Comparison of ENCODE assay signal across 20 cellular contexts in genomic region chr6:149379977-149380376, GRCh38. TPM values are rescaled to one million over a fixed set of nuclear protein-coding genes. Genes with fewer than 3 reads are reported as not detected.
DNase-seq lines count a peak whose midpoint lies in the region; ATAC-seq, FAIRE-seq and TF ChIP-seq lines count a peak whose summit lies in the region.
"Had no signal": no experiment of that assay in that cellular context is flagged by ENCODE, and none has a peak within 500 bp of the region (broad histone marks: within the 10 kb centered on the region; RNA-seq: fewer than 3 reads in every experiment).

No MANE protein-coding gene starts in this region.

- H3K9me2 ChIP-seq in GM23338 (ENCODE audit: insufficient read depth): no peaks in the 10 kb centered on the region; the same call in 1 of the 2 replicates

- H3K36me3 ChIP-seq in GM23338 (ENCODE audit: insufficient read depth) (peaks cover 16% of the 10 kb centered on the region; the same call in 1 of the 2 replicates), K562 (ENCODE audit: control insufficient read depth, insufficient read depth, low read length) (peaks cover 31% of the 10 kb centered on the region), upper lobe of right lung (peaks cover 51% of the 10 kb centered on the region)

- no peak overlapping the region for H3K4me3 Mint-ChIP-seq in activated T-cell treated with anti-CD3 and anti-CD28 coated beads, Interleukin-2, amount 50 U/mL, for 24 hours
- H3K4me3 Mint-ChIP-seq in activated T-cell treated with anti-CD3 and anti-CD28 coated beads, Interleukin-2, amount 50 U/mL, for 4 hours: no peak overlapping the region
- H3K4me3 Mint-ChIP-seq in GM23338 (no peak overlapping the region), WTC11 (no peak overlapping the region)

- intact Hi-C loops in K562 (cut with micrococcal nuclease) (no loop called here), upper lobe of right lung (cut with DNase I) (no loop called here)

- ATAC-seq in activated T-cell treated with anti-CD3 and anti-CD28 coated beads, Interleukin-2, amount 50 U/mL, for 4 hours: no peak
- no peak for ATAC-seq in GM23338
- no peak for ATAC-seq in WTC11
- ATAC-seq in K562: no peak
- ATAC-seq in upper lobe of right lung: no peak
- ATAC-seq: HCT116 had no signal

- WGBS in K562 (ENCODE audit: insufficient coverage, low coverage, missing lambda C conversion rate): 92% methylated on average over 3 of the region's 3 CpGs

- H3K9me3 Mint-ChIP-seq in activated T-cell treated with anti-CD3 and anti-CD28 coated beads, Interleukin-2, amount 50 U/mL, for 24 hours: peaks cover 4% of the 10 kb centered on the region
- no peaks in the 10 kb centered on the region for H3K9me3 Mint-ChIP-seq in activated T-cell treated with anti-CD3 and anti-CD28 coated beads, Interleukin-2, amount 50 U/mL, for 4 hours
- H3K9me3 Mint-ChIP-seq in GM23338 (no peaks in the 10 kb centered on the region), WTC11 (no peaks in the 10 kb centered on the region)
- H3K9me3 Mint-ChIP-seq: CD8-positive, alpha-beta memory T cell had no signal

- H3K27me3 Mint-ChIP-seq in activated T-cell treated with anti-CD3 and anti-CD28 coated beads, Interleukin-2, amount 50 U/mL, for 24 hours: no peaks in the 10 kb centered on the region
- no peaks in the 10 kb centered on the region for H3K27me3 Mint-ChIP-seq in activated T-cell treated with anti-CD3 and anti-CD28 coated beads, Interleukin-2, amount 50 U/mL, for 4 hours (ENCODE audit: low read depth)
- H3K27me3 Mint-ChIP-seq in GM23338 (ENCODE audit: insufficient read depth, low read depth, poor library complexity) (no peaks in the 10 kb centered on the region), WTC11 (ENCODE audit: low read depth) (no peaks in the 10 kb centered on the region)
- H3K27me3 Mint-ChIP-seq: CD8-positive, alpha-beta memory T cell had no signal

- no peaks in the 10 kb centered on the region for H3K9me1 ChIP-seq in K562 (ENCODE audit: control insufficient read depth, insufficient read depth, low read length)

- no TSS peak for BruUV-seq in K562 (replicated peaks; lab: Mats Ljungman, UMichigan)

- H3K4me1 Mint-ChIP-seq in activated T-cell treated with anti-CD3 and anti-CD28 coated beads, Interleukin-2, amount 50 U/mL, for 24 hours (ENCODE audit: low read depth): peaks cover 84% of the 10 kb centered on the region
- H3K4me1 Mint-ChIP-seq in activated T-cell treated with anti-CD3 and anti-CD28 coated beads, Interleukin-2, amount 50 U/mL, for 4 hours (ENCODE audit: low read depth): peaks cover 64% of the 10 kb centered on the region
- H3K4me1 Mint-ChIP-seq in GM23338 (peaks cover 7% of the 10 kb centered on the region; the same call in 2 of the 3 replicates), WTC11 (peaks cover 3% of the 10 kb centered on the region; the same call in 1 of the 2 replicates)

- H3K4me3 ChIP-seq in GM23338: no peak overlapping the region
- no peak overlapping the region for H3K4me3 ChIP-seq in K562
- H3K4me3 ChIP-seq in upper lobe of right lung: no peak overlapping the region
- H3K4me3 ChIP-seq: BLaER1 treated with 17β-estradiol and CSF1 and Interleukin-3, amounts not matched to agents 10 nM and 100 nM; GM12878 had no signal

- H3K79me2 ChIP-seq in GM23338 (replicated peaks; ENCODE audit: insufficient read depth) (peaks cover 28% of the 10 kb centered on the region), K562 (ENCODE audit: control insufficient read depth, insufficient read depth, low read length) (no peaks in the 10 kb centered on the region)

- H3K9me3 ChIP-seq in K562 (replicated peaks; ENCODE audit: control insufficient read depth, insufficient read depth, low read depth, low read length) (no peaks in the 10 kb centered on the region), upper lobe of right lung (no peaks in the 10 kb centered on the region)

- H2AFZ ChIP-seq in GM23338 (no peak overlapping the region), K562 (ENCODE audit: low read depth, low read length) (no peak overlapping the region)

- in situ Hi-C loops in K562 (cut with MboI): no loop called here

- TF ChIP-seq EP300 in K562 (IDR thresholded peaks at IDR 0.05; ENCODE audit: low read length): no peak

- TF ChIP-seq CTCF in GM23338 (conservative IDR thresholded peaks at IDR 0.05; ENCODE audit: low read depth in 2 of 2) (no peak), WTC11 (IDR thresholded peaks at IDR 0.05) (no peak), K562 (IDR thresholded peaks at IDR 0.05 in 2 of 3, conservative IDR thresholded peaks at IDR 0.05 in 1 of 3; ENCODE audit: insufficient read depth in 2 of 3, low read depth in 1 of 3, low read length in 3 of 3) (no peak), upper lobe of right lung (IDR thresholded peaks at IDR 0.05) (no peak)

- no peaks in the 10 kb centered on the region for H3F3A ChIP-seq in GM23338 (replicated peaks; ENCODE audit: low read depth)

- no peaks in the 10 kb centered on the region for H3K4me1 ChIP-seq in GM23338 (ENCODE audit: insufficient read depth)
- H3K4me1 ChIP-seq in K562 (replicated peaks in 1 of 2; ENCODE audit: control insufficient read depth in 2 of 2, insufficient read depth in 2 of 2, low read length in 2 of 2): no peaks in the 10 kb centered on the region
- H3K4me1 ChIP-seq in upper lobe of right lung: no peaks in the 10 kb centered on the region

- H4K20me1 ChIP-seq in GM23338 (replicated peaks; ENCODE audit: insufficient read depth): peaks cover 13% of the 10 kb centered on the region; the same call in 1 of the 2 replicates
- no peaks in the 10 kb centered on the region for H4K20me1 ChIP-seq in K562 (replicated peaks; ENCODE audit: control insufficient read depth, insufficient read depth, low read length)

- peaks cover 93% of the 10 kb centered on the region for H3K36me3 Mint-ChIP-seq in activated T-cell treated with anti-CD3 and anti-CD28 coated beads, Interleukin-2, amount 50 U/mL, for 24 hours (ENCODE audit: low read depth)
- peaks cover 60% of the 10 kb centered on the region for H3K36me3 Mint-ChIP-seq in activated T-cell treated with anti-CD3 and anti-CD28 coated beads, Interleukin-2, amount 50 U/mL, for 4 hours (ENCODE audit: insufficient read depth)
- H3K36me3 Mint-ChIP-seq in GM23338 (ENCODE audit: low read depth): peaks cover 26% of the 10 kb centered on the region
- peaks cover 28% of the 10 kb centered on the region for H3K36me3 Mint-ChIP-seq in WTC11

- H3K27ac Mint-ChIP-seq in activated T-cell treated with anti-CD3 and anti-CD28 coated beads, Interleukin-2, amount 50 U/mL, for 24 hours: peak overlapping the region; percentile 88
- H3K27ac Mint-ChIP-seq in GM23338 (no peak overlapping the region), WTC11 (no peak overlapping the region)

- TF ChIP-seq POLR2A in K562 (conservative IDR thresholded peaks at IDR 0.05): no peak

- no peak for FAIRE-seq in K562 (lab: Jason Lieb, UNC)
- FAIRE-seq: GM12878 had no signal

- H3K27me3 ChIP-seq in GM23338 (ENCODE audit: insufficient read depth) (no peaks in the 10 kb centered on the region), K562 (ENCODE audit: control insufficient read depth in 2 of 2, insufficient read depth in 2 of 2, low read length in 2 of 2) (no peaks in the 10 kb centered on the region), upper lobe of right lung (no peaks in the 10 kb centered on the region)
- H3K27me3 ChIP-seq: BLaER1 treated with 17β-estradiol and CSF1 and Interleukin-3, amounts not matched to agents 10 nM and 100 nM had no signal

- no peak for TF ChIP-seq RAD21 in K562 (CRISPR knock-in tag; conservative IDR thresholded peaks at IDR 0.05 in 1 of 2, IDR thresholded peaks at IDR 0.05 in 1 of 2)

- POLR2A ChIA-PET in WTC11 (lab: Charles Lee) (no interaction called here), K562 (lab: Yijun Ruan, JAX) (no interaction called here)

- CTCF ChIA-PET in WTC11 (lab: Charles Lee) (no interaction called here), K562 (lab: Yijun Ruan, JAX; ENCODE audit: low intra/inter-chr PET ratio) (no interaction called here)

- no peak overlapping the region for H3K27ac ChIP-seq in GM23338 (ENCODE audit: low read depth)
- no peak overlapping the region for H3K27ac ChIP-seq in K562 (ENCODE audit: extremely low read depth, low read depth, low read length)
- no peak overlapping the region for H3K27ac ChIP-seq in upper lobe of right lung
- H3K27ac ChIP-seq: BLaER1 treated with 17β-estradiol and CSF1 and Interleukin-3, amounts not matched to agents 10 nM and 100 nM had no signal

- H3K4me2 ChIP-seq in GM23338 (no peak overlapping the region), K562 (ENCODE audit: insufficient read depth, low read length) (no peak overlapping the region)
- H3K4me2 ChIP-seq: BLaER1 treated with 17β-estradiol and CSF1 and Interleukin-3, amounts not matched to agents 10 nM and 100 nM had no signal

- no peak for DNase-seq in activated T-cell treated with anti-CD3 and anti-CD28 coated beads, Interleukin-2, amount 50 U/mL, for 24 hours
- no peak for DNase-seq in activated T-cell treated with anti-CD3 and anti-CD28 coated beads, Interleukin-2, amount 50 U/mL, for 4 hours
- DNase-seq in GM23338 (ENCODE audit: low spot score) (no peak), WTC11 (ENCODE audit: low spot score) (no peak), K562 (ENCODE audit: extremely low read depth in 1 of 4, low spot score in 3 of 4) (no peak), upper lobe of right lung (no peak), NCI-H524 treated with DMSO at 0.1 percent for 48 hours (lab: John Stamatoyannopoulos, UW) (no peak)
- DNase-seq: CD8-positive, alpha-beta memory T cell; DMS53; EL; GOT3; KBM-7; NCI-H1105; NCI-H1694; NCI-H774; OCI-M1; SHP77 had no signal

- no peak overlapping the region for H3K9ac ChIP-seq in K562 (ENCODE audit: insufficient read depth in 1 of 2, low read depth in 2 of 2, low read length in 2 of 2)
- H3K9ac ChIP-seq: BLaER1 treated with 17β-estradiol and CSF1 and Interleukin-3, amounts not matched to agents 10 nM and 100 nM had no signal

RNA-seq across cellular contexts. Expression of gene SUMO4, which starts 20.1 kb away (rescaled TPM):
- total RNA-seq in activated T-cell treated with anti-CD3 and anti-CD28 coated beads, Interleukin-2, amount 50 U/mL, for 4 hours: 1 to 10 TPM; 2.6 to 3.0 (median 2.7) TPM
- 0.74 and 1.9 TPM in 2 replicates for total RNA-seq in GM23338 (2014; rRNA removed; shearing (Covaris generic))
- 1.2 and 2.1 TPM in 2 replicates for polyA plus RNA-seq in GM23338 (2016; fragmentation: Nextera tagmentation; extraction: Ambion mirVana)
- 0.55 to 1.2 TPM (median 0.73 TPM) in 3 replicates for total RNA-seq in WTC11 (2021)
- 1.9 and 8.6 TPM in 2 replicates for total RNA-seq in K562 (2011; cell fraction: chromatin; rRNA removed; ENCODE audit: low replicate concordance)
- total RNA-seq in K562 (2011; cell fraction: nucleolus; rRNA removed): 1.5 and 2.0 TPM in 2 replicates
- 1.5 and 4.2 TPM in 2 replicates for total RNA-seq in K562 (2011; cell fraction: nucleoplasm; rRNA removed)
- 0.50 and 1.1 TPM in 2 replicates for total RNA-seq in K562 (2014; rRNA removed)
- 1.9 and 2.2 TPM in 2 replicates for total RNA-seq in K562 (2014; rRNA removed; fragmentation: Illumina TruSeq; extraction: Trizol)
- total RNA-seq in K562 (2015; rRNA removed; fragmentation: Illumina TruSeq; extraction: Trizol): 1.7 and 2.0 TPM in 2 replicates
- total RNA-seq in K562 (2021): 0.60 and 0.92 TPM in 2 replicates
- 0.14 and 0.35 TPM in 2 replicates for polyA plus RNA-seq in K562 (2011; rRNA removed)
- polyA plus RNA-seq in K562 (2011; cell fraction: cytosol; rRNA removed): not detected in 2 replicates
- polyA plus RNA-seq in K562 (2011; cell fraction: nucleus; rRNA removed): 0.79 and 0.94 TPM in 2 replicates
- 0.26 TPM in 1 of 2 replicates, not detected in the other for polyA plus RNA-seq in K562 (2012)
- polyA plus RNA-seq in K562 (2014; fragmentation: Illumina TruSeq; extraction: Trizol): 0.25 TPM in 1 of 2 replicates, not detected in the other
- under 1 TPM in 1 of 2 experiments, not detected in 1; 0.27 TPM for polyA plus RNA-seq in K562 (2014; fragmentation: Nextera tagmentation; extraction: Ambion mirVana)
- 0.20 and 0.27 TPM in 2 replicates for polyA plus RNA-seq in K562 (2014; rRNA removed)
- 3.5 and 4.9 TPM in 2 replicates for polyA minus RNA-seq in K562 (2011; rRNA and poly(A)+ RNA removed)
- polyA minus RNA-seq in K562 (2011; cell fraction: cytosol; rRNA and poly(A)+ RNA removed): 0.76 TPM in 1 of 2 replicates, not detected in the other
- 4.3 and 7.6 TPM in 2 replicates for polyA minus RNA-seq in K562 (2011; cell fraction: nucleus; rRNA and poly(A)+ RNA removed)
- total RNA-seq in upper lobe of right lung: 2.5 TPM
